22 cellular contexts compared by ENCODE assay signal in genomic region chr18:1350931-1351450, GRCh38.
"Had no signal": no experiment of that assay in that cellular context is flagged by ENCODE, and none has a peak within 500 bp of the region (broad histone marks: within the 10 kb centered on the region; RNA-seq: fewer than 3 reads in every experiment).

No MANE protein-coding gene starts in this region.

- H3K4me2 ChIP-seq: smooth muscle cell had no signal

- FAIRE-seq: islet of Langerhans, kidney had no signal

- H3K4me3 ChIP-seq: left ventricle myocardium inferior, lung, ovary, right atrium auricular region, right lobe of liver, smooth muscle cell, tibial nerve, uterus had no signal

- H3K36me3 ChIP-seq: left ventricle myocardium inferior, ovary, right atrium auricular region, right lobe of liver, tibial nerve, uterus had no signal

- ATAC-seq: left colon; natural killer cell treated with Interleukin-12 subunit alpha and Interleukin-12 subunit beta and Interleukin-15 and Interleukin-18, amount 100 ng/mL, for 72 hours; right lobe of liver; stimulated activated memory B cell treated with anti-CD40 and anti-IgM and Interleukin-4, amounts not matched to agents 10 μg/mL and 1 μg/mL and 100 μg/mL, for 72 hours; stimulated activated naive CD8-positive, alpha-beta T cell treated with anti-CD3 and anti-CD28 coated beads, Interleukin-15, amount 100 ng/mL, for 72 hours had no signal

- DNase-seq: kidney; left colon; left ventricle myocardium inferior; mesendoderm; naive B cell; ovary; right lobe of liver; stimulated activated CD4-positive, alpha-beta T cell treated with anti-CD3 and anti-CD28 coated beads, Interleukin-1b, Interleukin-23, amount 100 ng/mL, for 48 hours; stimulated activated CD4-positive, alpha-beta T cell treated with anti-CD3 and anti-CD28 coated beads, Interleukin-2, amount 100 ng/mL, for 48 hours; stimulated activated CD4-positive, alpha-beta T cell treated with anti-CD3 and anti-CD28 coated beads, Interleukin-4, amount 100 ng/mL, for 4 hours; stimulated activated CD8-positive, alpha-beta memory T cell treated with anti-CD3 and anti-CD28 coated beads, Interleukin-4, amount 100 ng/mL, for 48 hours; stimulated activated naive CD4-positive, alpha-beta T cell treated with Interleukin-2 at 50 U/mL for 16 hours; stimulated activated naive CD8-positive, alpha-beta T cell treated with anti-CD3 and anti-CD28 coated beads, Interleukin-15, amount 100 ng/mL, for 72 hours; substantia nigra; uterus had no signal

- H3K27me3 ChIP-seq: ovary, right atrium auricular region, right lobe of liver, tibial nerve, uterus had no signal

- H3K4me1 ChIP-seq: left ventricle myocardium inferior, right atrium auricular region, right lobe of liver, tibial nerve, uterus had no signal

- H3K27ac ChIP-seq: left ventricle myocardium inferior, ovary, right atrium auricular region, right lobe of liver, tibial nerve, uterus had no signal

- H3K9me3 ChIP-seq: ovary, right lobe of liver, tibial nerve, uterus had no signal
